Comparison of ENCODE assay signal across 18 cellular contexts in the genomic region with DNA sequence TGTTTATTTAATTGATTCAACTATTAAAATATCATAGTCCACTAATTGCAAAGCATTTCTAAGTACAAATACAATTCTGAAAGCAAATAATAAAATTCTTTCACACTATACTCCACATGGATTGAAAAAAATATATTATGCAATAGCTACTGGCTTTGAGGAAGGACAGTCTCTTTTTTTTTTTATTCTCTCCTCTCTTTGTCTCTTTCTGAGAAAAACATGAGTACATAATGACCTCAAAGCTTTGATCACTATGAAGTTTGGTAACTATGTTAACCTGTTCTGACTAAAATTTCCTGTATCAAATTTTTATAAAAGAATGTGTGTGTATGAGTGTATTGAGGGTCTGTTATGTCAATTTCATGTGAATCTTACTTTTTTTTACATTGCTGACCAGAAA.
DNase-seq lines count a peak whose midpoint lies in the region; ATAC-seq and TF ChIP-seq lines count a peak whose summit lies in the region.
"Had no signal": no experiment of that assay in that cellular context is flagged by ENCODE, and none has a peak within 500 bp of the region (broad histone marks: within the 10 kb centered on the region; RNA-seq: fewer than 3 reads in every experiment).

No MANE protein-coding gene starts in this region.

- TF ChIP-seq CTCF in Calu3 (IDR thresholded peaks at IDR 0.05; ENCODE audit: unreplicated experiment): no peak
- TF ChIP-seq CTCF in fibroblast of pulmonary artery (IDR thresholded peaks at IDR 0.05; ENCODE audit: low read length, missing control alignments): no peak

- no peaks in the 10 kb centered on the region for H3K27me3 ChIP-seq in adipocyte (replicated peaks; ENCODE audit: control insufficient read depth, insufficient read depth, low read length)
- no peaks in the 10 kb centered on the region for H3K27me3 ChIP-seq in rectal smooth muscle tissue (ENCODE audit: control insufficient read depth, insufficient read depth, low read length)
- no peaks in the 10 kb centered on the region for H3K27me3 ChIP-seq in HAP-1 (ENCODE audit: low read depth)
- H3K27me3 ChIP-seq: SJSA1 had no signal

- no peaks in the 10 kb centered on the region for H3K36me3 ChIP-seq in adipocyte (ENCODE audit: control insufficient read depth, insufficient read depth, low read length, severe bottlenecking)
- no peaks in the 10 kb centered on the region for H3K36me3 ChIP-seq in rectal smooth muscle tissue (ENCODE audit: control insufficient read depth, insufficient read depth, low read length)
- H3K36me3 ChIP-seq in HAP-1 (replicated peaks): no peaks in the 10 kb centered on the region
- H3K36me3 ChIP-seq: SJSA1 had no signal

- no peaks in the 10 kb centered on the region for H3K27me3 Mint-ChIP-seq in Calu3 (ENCODE audit: unreplicated experiment)
- H3K27me3 Mint-ChIP-seq in activated CD8-positive, alpha-beta T cell treated with anti-CD3 and anti-CD28 coated beads, Interleukin-2, amount 10 ng/mL, durations not matched to agents 7 days and 5 days (ENCODE audit: low read depth): no peaks in the 10 kb centered on the region
- H3K27me3 Mint-ChIP-seq: naive thymus-derived CD4-positive, alpha-beta T cell had no signal

- DNase-seq in Calu3 (no peak), adipocyte (ENCODE audit: low read depth) (peak; percentile 16), fibroblast of pulmonary artery (ENCODE audit: low read depth) (peak; percentile 78), KBM-7 (no peak), HAP-1 (ENCODE audit: low spot score in 2 of 2) (no peak), glomerular visceral epithelial cell (ENCODE audit: extremely low spot score) (no peak)
- no peak for DNase-seq in activated CD8-positive, alpha-beta T cell treated with anti-CD3 and anti-CD28 coated beads, Interleukin-2, amount 10 ng/mL, durations not matched to agents 7 days and 5 days
- DNase-seq: activated CD4-positive, alpha-beta T cell treated with anti-CD3 and anti-CD28 coated beads, Interleukin-2, amount 10 ng/mL, durations not matched to agents 7 days and 5 days; activated naive CD8-positive, alpha-beta T cell treated with anti-CD3 and anti-CD28 coated beads, Interleukin-2, amount 10 ng/mL, durations not matched to agents 7 days and 5 days; KG1; naive thymus-derived CD4-positive, alpha-beta T cell; NCI-H1436; NCI-H2227 treated with DMSO at 0.1 percent for 48 hours; substantia nigra had no signal

- intact Hi-C loops in Calu3 (cut with micrococcal nuclease; ENCODE audit: unreplicated experiment): loop anchor here (2.0 kb wide), 1 partner anchor 94 kb away; no protein-coding TSS in a partner anchor

- H3K9me3 Mint-ChIP-seq in Calu3 (ENCODE audit: low read depth, unreplicated experiment): no peaks in the 10 kb centered on the region
- H3K9me3 Mint-ChIP-seq in activated CD8-positive, alpha-beta T cell treated with anti-CD3 and anti-CD28 coated beads, Interleukin-2, amount 10 ng/mL, durations not matched to agents 7 days and 5 days (ENCODE audit: insufficient read depth): no peaks in the 10 kb centered on the region
- H3K9me3 Mint-ChIP-seq: activated CD4-positive, alpha-beta T cell treated with anti-CD3 and anti-CD28 coated beads, Interleukin-2, amount 10 ng/mL, durations not matched to agents 7 days and 5 days; activated naive CD8-positive, alpha-beta T cell treated with anti-CD3 and anti-CD28 coated beads, Interleukin-2, amount 10 ng/mL, durations not matched to agents 7 days and 5 days; naive thymus-derived CD4-positive, alpha-beta T cell had no signal

- ATAC-seq in activated CD8-positive, alpha-beta T cell treated with anti-CD3 and anti-CD28 coated beads, Interleukin-2, amount 10 ng/mL, durations not matched to agents 7 days and 5 days: no peak

- H3K9me3 ChIP-seq in adipocyte (ENCODE audit: control insufficient read depth, low read length) (no peaks in the 10 kb centered on the region), HAP-1 (no peaks in the 10 kb centered on the region)
- H3K9me3 ChIP-seq: SJSA1 had no signal

- BruUV-seq in Calu3 (replicated peaks; lab: Mats Ljungman, UMichigan): no TSS peak

- peak overlapping the region; percentile 75 for H3K4me3 ChIP-seq in adipocyte (ENCODE audit: low read length)
- H3K4me3 ChIP-seq in fibroblast of pulmonary artery (replicated peaks; ENCODE audit: low read depth, low read length): peak overlapping the region; percentile 44
- H3K4me3 ChIP-seq in rectal smooth muscle tissue (ENCODE audit: low read length): no peak overlapping the region
- no peak overlapping the region for H3K4me3 ChIP-seq in HAP-1
- H3K4me3 ChIP-seq: SJSA1 had no signal

- CTCF ChIA-PET in Calu3 (lab: Charles Lee): interaction anchor here (1.0 kb wide), 2 partner anchors 10 to 162 kb away, joined by 3 to 4 read pairs; no protein-coding TSS in a partner anchor
- CTCF ChIA-PET in activated CD8-positive, alpha-beta T cell treated with anti-CD3 and anti-CD28 coated beads, Interleukin-2, amount 10 ng/mL, durations not matched to agents 7 days and 5 days (lab: Charles Lee): no interaction called here

- POLR2A ChIA-PET in activated CD8-positive, alpha-beta T cell treated with anti-CD3 and anti-CD28 coated beads, Interleukin-2, amount 10 ng/mL, durations not matched to agents 7 days and 5 days (lab: Charles Lee): interaction anchor here (0.6 kb wide), 1 partner anchor 77 kb away, joined by 3 read pairs; no protein-coding TSS in a partner anchor

- H3K27ac Mint-ChIP-seq in Calu3 (ENCODE audit: unreplicated experiment): peak overlapping the region; percentile 29
- no peak overlapping the region for H3K27ac Mint-ChIP-seq in activated CD8-positive, alpha-beta T cell treated with anti-CD3 and anti-CD28 coated beads, Interleukin-2, amount 10 ng/mL, durations not matched to agents 7 days and 5 days
- H3K27ac Mint-ChIP-seq: activated CD4-positive, alpha-beta T cell treated with anti-CD3 and anti-CD28 coated beads, Interleukin-2, amount 10 ng/mL, durations not matched to agents 7 days and 5 days; activated naive CD8-positive, alpha-beta T cell treated with anti-CD3 and anti-CD28 coated beads, Interleukin-2, amount 10 ng/mL, durations not matched to agents 7 days and 5 days; B cell; naive thymus-derived CD4-positive, alpha-beta T cell; progenitor cell of endocrine pancreas had no signal

- no peaks in the 10 kb centered on the region for H3K36me3 Mint-ChIP-seq in Calu3 (ENCODE audit: insufficient read depth, unreplicated experiment)
- no peaks in the 10 kb centered on the region for H3K36me3 Mint-ChIP-seq in activated CD8-positive, alpha-beta T cell treated with anti-CD3 and anti-CD28 coated beads, Interleukin-2, amount 10 ng/mL, durations not matched to agents 7 days and 5 days (ENCODE audit: low read depth)
- H3K36me3 Mint-ChIP-seq: activated naive CD8-positive, alpha-beta T cell treated with anti-CD3 and anti-CD28 coated beads, Interleukin-2, amount 10 ng/mL, durations not matched to agents 7 days and 5 days had no signal

- H3K9ac ChIP-seq in adipocyte (ENCODE audit: low read length) (peak overlapping the region; percentile 46), rectal smooth muscle tissue (ENCODE audit: low read length) (no peak overlapping the region)

- no peak overlapping the region for H3K4me3 Mint-ChIP-seq in Calu3 (ENCODE audit: low read depth, unreplicated experiment)
- H3K4me3 Mint-ChIP-seq in activated CD8-positive, alpha-beta T cell treated with anti-CD3 and anti-CD28 coated beads, Interleukin-2, amount 10 ng/mL, durations not matched to agents 7 days and 5 days: no peak overlapping the region
- H3K4me3 Mint-ChIP-seq: activated CD4-positive, alpha-beta T cell treated with anti-CD3 and anti-CD28 coated beads, Interleukin-2, amount 10 ng/mL, durations not matched to agents 7 days and 5 days; activated naive CD8-positive, alpha-beta T cell treated with anti-CD3 and anti-CD28 coated beads, Interleukin-2, amount 10 ng/mL, durations not matched to agents 7 days and 5 days; B cell; naive thymus-derived CD4-positive, alpha-beta T cell had no signal

- H3K4me1 Mint-ChIP-seq in Calu3 (ENCODE audit: low read depth, unreplicated experiment): no peaks in the 10 kb centered on the region
- H3K4me1 Mint-ChIP-seq in activated CD8-positive, alpha-beta T cell treated with anti-CD3 and anti-CD28 coated beads, Interleukin-2, amount 10 ng/mL, durations not matched to agents 7 days and 5 days (ENCODE audit: low read depth): peaks cover 2% of the 10 kb centered on the region

- in situ Hi-C loops in KBM-7 (cut with MboI; ENCODE audit: low pct_unique_long_range_greater_than_20kb, low sequenced_read_pairs): no loop called here
- in situ Hi-C loops in HAP-1 (cut with MboI; ENCODE audit: low sequenced_read_pairs): no loop called here

- H3K4me1 ChIP-seq in adipocyte (ENCODE audit: control insufficient read depth, insufficient read depth, low read length) (peaks cover 32% of the 10 kb centered on the region), rectal smooth muscle tissue (ENCODE audit: control insufficient read depth, insufficient read depth, low read length) (peaks cover 23% of the 10 kb centered on the region), HAP-1 (no peaks in the 10 kb centered on the region)
- H3K4me1 ChIP-seq: SJSA1 had no signal

- peak overlapping the region; percentile 23 for H3K27ac ChIP-seq in rectal smooth muscle tissue (ENCODE audit: low read depth, low read length)
- H3K27ac ChIP-seq: SJSA1 had no signal

Comparison
In these comparisons a context has a peak if more than half of its experiments do, and no peak if none do; other contexts are left out.
1. DNase-seq: peak in adipocyte (single experiment) and fibroblast of pulmonary artery (single experiment); none in Calu3 (single experiment), KBM-7 (single experiment), HAP-1 (0 of 2), glomerular visceral epithelial cell (single experiment) and activated CD8-positive, alpha-beta T cell treated with anti-CD3 and anti-CD28 coated beads, Interleukin-2, amount 10 ng/mL, durations not matched to agents 7 days and 5 days (single experiment).
2. H3K4me3 ChIP-seq: peak in adipocyte (single experiment) and fibroblast of pulmonary artery (single experiment); none in rectal smooth muscle tissue (single experiment) and HAP-1 (single experiment).